Comparison of ENCODE assay signal across 1 cellular context in genomic region chr12:8242881-8243681, GRCh38.
TF ChIP-seq lines count a peak whose summit lies in the region.
"Not testable (repeated sequence)": the region's sequence is repeated elsewhere in the genome, so short reads cannot be mapped to it uniquely, and the experiment has no call there.

No MANE protein-coding gene starts in this region.

TF ChIP-seq in K562, 482 proteins besides CTCF, POLR2A, EP300 and RAD21 (continued from another document):
- TF ChIP-seq CREM (IDR thresholded peaks at IDR 0.05; ENCODE audit: low read depth) (0 out of 2 replicates have a peak, but pooled peaks have one; percentile 47), CCNT2 (IDR thresholded peaks at IDR 0.05; ENCODE audit: borderline replicate concordance, extremely low read depth, insufficient read length, low read depth, low read length) (peak; percentile 45), HMGN3 (IDR thresholded peaks at IDR 0.05; ENCODE audit: borderline replicate concordance, extremely low read depth, insufficient read length, low read depth, low read length) (peak; percentile 8), POLR2G (IDR thresholded peaks at IDR 0.05; ENCODE audit: low read depth, low read length) (peak; percentile 60; the same call in 1 of the 2 replicates), BMI1 (IDR thresholded peaks at IDR 0.05; ENCODE audit: low read length) (peak; percentile 30; the same call in 1 of the 2 replicates), TAF1 (IDR thresholded peaks at IDR 0.05; ENCODE audit: control insufficient read depth, extremely low read depth, insufficient read depth, low read length, severe bottlenecking) (peak; percentile 45), CREB1 (CRISPR knock-in tag; IDR thresholded peaks at IDR 0.05) (peak; percentile 55; the same call in 1 of the 2 replicates), EGR1 (conservative IDR thresholded peaks at IDR 0.05) (0 out of 2 replicates have a peak, but pooled peaks have one; percentile 49), USF1 (CRISPR knock-in tag; IDR thresholded peaks at IDR 0.05) (peak; percentile 85)
- TF ChIP-seq, protein P1, sequence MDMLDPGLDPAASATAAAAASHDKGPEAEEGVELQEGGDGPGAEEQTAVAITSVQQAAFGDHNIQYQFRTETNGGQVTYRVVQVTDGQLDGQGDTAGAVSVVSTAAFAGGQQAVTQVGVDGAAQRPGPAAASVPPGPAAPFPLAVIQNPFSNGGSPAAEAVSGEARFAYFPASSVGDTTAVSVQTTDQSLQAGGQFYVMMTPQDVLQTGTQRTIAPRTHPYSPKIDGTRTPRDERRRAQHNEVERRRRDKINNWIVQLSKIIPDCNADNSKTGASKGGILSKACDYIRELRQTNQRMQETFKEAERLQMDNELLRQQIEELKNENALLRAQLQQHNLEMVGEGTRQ (CRISPR knock-in tag; IDR thresholded peaks at IDR 0.05): peak; percentile 68
- TF ChIP-seq, protein P2, sequence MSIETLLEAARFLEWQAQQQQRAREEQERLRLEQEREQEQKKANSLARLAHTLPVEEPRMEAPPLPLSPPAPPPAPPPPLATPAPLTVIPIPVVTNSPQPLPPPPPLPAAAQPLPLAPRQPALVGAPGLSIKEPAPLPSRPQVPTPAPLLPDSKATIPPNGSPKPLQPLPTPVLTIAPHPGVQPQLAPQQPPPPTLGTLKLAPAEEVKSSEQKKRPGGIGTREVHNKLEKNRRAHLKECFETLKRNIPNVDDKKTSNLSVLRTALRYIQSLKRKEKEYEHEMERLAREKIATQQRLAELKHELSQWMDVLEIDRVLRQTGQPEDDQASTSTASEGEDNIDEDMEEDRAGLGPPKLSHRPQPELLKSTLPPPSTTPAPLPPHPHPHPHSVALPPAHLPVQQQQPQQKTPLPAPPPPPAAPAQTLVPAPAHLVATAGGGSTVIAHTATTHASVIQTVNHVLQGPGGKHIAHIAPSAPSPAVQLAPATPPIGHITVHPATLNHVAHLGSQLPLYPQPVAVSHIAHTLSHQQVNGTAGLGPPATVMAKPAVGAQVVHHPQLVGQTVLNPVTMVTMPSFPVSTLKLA (conservative IDR thresholded peaks at IDR 0.05): peak; percentile 38 to 52; a peak in 2 of 4 replicates
- not testable (repeated sequence) for TF ChIP-seq CREB1 (IDR thresholded peaks at IDR 0.05)
- TF ChIP-seq, protein P3, sequence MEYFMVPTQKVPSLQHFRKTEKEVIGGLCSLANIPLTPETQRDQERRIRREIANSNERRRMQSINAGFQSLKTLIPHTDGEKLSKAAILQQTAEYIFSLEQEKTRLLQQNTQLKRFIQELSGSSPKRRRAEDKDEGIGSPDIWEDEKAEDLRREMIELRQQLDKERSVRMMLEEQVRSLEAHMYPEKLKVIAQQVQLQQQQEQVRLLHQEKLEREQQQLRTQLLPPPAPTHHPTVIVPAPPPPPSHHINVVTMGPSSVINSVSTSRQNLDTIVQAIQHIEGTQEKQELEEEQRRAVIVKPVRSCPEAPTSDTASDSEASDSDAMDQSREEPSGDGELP (CRISPR knock-in tag; IDR thresholded peaks at IDR 0.05; ENCODE audit: borderline replicate concordance): peak; percentile 60; the same call in 1 of the 2 replicates
